29 cellular contexts compared by ENCODE assay signal in genomic region chr6:170040115-170040500, GRCh38.
"Had no signal": no experiment of that assay in that cellular context is flagged by ENCODE, and none has a peak within 500 bp of the region (broad histone marks: within the 10 kb centered on the region; RNA-seq: fewer than 3 reads in every experiment).

No MANE protein-coding gene starts in this region.

- H3K27me3 ChIP-seq: cardiac muscle cell, esophagus muscularis mucosa, foreskin keratinocyte, gastroesophageal sphincter, heart right ventricle, neutrophil, pancreas, stomach, testis had no signal

- H3K4me1 Mint-ChIP-seq: central memory CD8-positive, alpha-beta T cell; naive thymus-derived CD4-positive, alpha-beta T cell had no signal

- FAIRE-seq: endothelial cell of umbilical vein, islet of Langerhans, pancreas had no signal

- H3K4me3 Mint-ChIP-seq: central memory CD8-positive, alpha-beta T cell; naive thymus-derived CD4-positive, alpha-beta T cell; nephron; type B pancreatic cell had no signal

- H3K9me3 Mint-ChIP-seq: type B pancreatic cell had no signal

- ATAC-seq: foreskin keratinocyte; gastroesophageal sphincter; heart right ventricle; left colon; naive thymus-derived CD4-positive, alpha-beta T cell; pancreas had no signal

- H3K36me3 Mint-ChIP-seq: type B pancreatic cell had no signal

- H3K4me1 ChIP-seq: foreskin keratinocyte, pancreas, stomach, testis, tibial artery had no signal

- DNase-seq: dermis blood vessel endothelial cell; effector memory CD4-positive, alpha-beta T cell; foreskin keratinocyte; heart right ventricle; hippocampal formation; kidney glomerular epithelial cell; mesenchymal stem cell; midbrain; naive thymus-derived CD4-positive, alpha-beta T cell; stimulated activated CD4-positive, alpha-beta T cell treated with anti-CD3 and anti-CD28 coated beads, Interleukin-15, amount 100 ng/mL, for 24 hours; stimulated activated CD4-positive, alpha-beta T cell treated with anti-CD3 and anti-CD28 coated beads, Interleukin-2, amount 100 ng/mL, for 48 hours; stimulated activated naive CD4-positive, alpha-beta T cell; stomach; testis had no signal

- H3K36me3 ChIP-seq: cardiac muscle cell, esophagus muscularis mucosa, gastroesophageal sphincter, heart right ventricle, neutrophil, pancreas, stomach, tibial artery had no signal

- H3K4me3 ChIP-seq: cardiac muscle cell, coronary artery, esophagus muscularis mucosa, gastroesophageal sphincter, heart right ventricle, pancreas, skin epidermis, stomach, testis, tibial artery had no signal

- H3K27ac ChIP-seq: cardiac muscle cell, coronary artery, esophagus muscularis mucosa, foreskin keratinocyte, gastroesophageal sphincter, heart right ventricle, neutrophil, pancreas, skin epidermis, stomach, testis, tibial artery had no signal

- H3K27ac Mint-ChIP-seq: nephron, progenitor cell of endocrine pancreas had no signal

- H3K9me3 ChIP-seq: neutrophil, pancreas, testis had no signal
